Comparison of ENCODE assay signal across 18 cellular contexts in the genomic region with DNA sequence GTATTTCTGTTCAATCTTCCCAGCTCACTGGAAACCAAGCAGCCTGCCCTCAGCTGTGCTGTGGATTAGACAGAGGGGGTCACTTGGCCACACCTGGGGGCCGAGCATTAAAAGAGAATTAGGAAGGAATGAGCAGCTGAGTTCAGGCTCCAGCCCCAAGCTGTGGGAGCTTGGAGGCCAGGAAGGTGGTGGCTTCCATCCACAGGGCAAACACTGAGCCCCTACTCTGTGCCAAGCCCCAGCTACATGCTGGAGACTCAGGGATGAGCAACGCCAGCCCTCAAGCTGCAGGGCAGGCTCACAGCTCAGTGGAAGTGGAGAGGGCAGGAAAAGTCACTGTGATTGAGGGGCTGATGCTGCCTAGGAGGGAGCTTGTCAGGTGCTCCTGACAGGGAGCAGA.
A peak's percentile ranks its signal among the peaks of the same experiment; 100 is the strongest.
DNase-seq lines count a peak whose midpoint lies in the region; ATAC-seq, FAIRE-seq and TF ChIP-seq lines count a peak whose summit lies in the region.
"Had no signal": no experiment of that assay in that cellular context is flagged by ENCODE, and none has a peak within 500 bp of the region (broad histone marks: within the 10 kb centered on the region; RNA-seq: fewer than 3 reads in every experiment).

No MANE protein-coding gene starts in this region.

- H3K4me3 Mint-ChIP-seq in H9: no peak overlapping the region
- no peak overlapping the region for H3K4me3 Mint-ChIP-seq in T-helper 17 cell
- H3K4me3 Mint-ChIP-seq: CD8-positive, alpha-beta T cell; GM23338 had no signal

- peaks cover 2% of the 10 kb centered on the region for H3K27me3 Mint-ChIP-seq in H9 (ENCODE audit: low read depth)
- peaks cover 17% of the 10 kb centered on the region for H3K27me3 Mint-ChIP-seq in T-helper 17 cell

- H3K14ac ChIP-seq in H9 (ENCODE audit: insufficient read depth, low read length): peak overlapping the region; percentile 11; the same call in 1 of the 2 replicates
- H3K14ac ChIP-seq in H1 (ENCODE audit: insufficient read length): no peak overlapping the region
- no peak overlapping the region for H3K14ac ChIP-seq in neuronal stem cell (ENCODE audit: low read length)

- no peak for TF ChIP-seq CTCF in H9 (conservative IDR thresholded peaks at IDR 0.05)
- TF ChIP-seq CTCF in H1 (IDR thresholded peaks at IDR 0.05; ENCODE audit: control extremely low read depth in 1 of 3, insufficient read depth in 1 of 3, low read depth in 1 of 3, low read length in 3 of 3): no peak

- H3K9me3 Mint-ChIP-seq in H9: peaks cover 0 to 4% of the 10 kb centered on the region in 2 experiments; a peak in 3 of 5 replicates
- H3K9me3 Mint-ChIP-seq: CD8-positive, alpha-beta T cell had no signal

- H3K4me1 Mint-ChIP-seq in H9 (no peaks in the 10 kb centered on the region; a peak in 1 of 4 replicates), T-helper 17 cell (peaks cover 4% of the 10 kb centered on the region)
- H3K4me1 Mint-ChIP-seq: GM23338 had no signal

- no peak overlapping the region for H2BK120ac ChIP-seq in H9 (ENCODE audit: low read depth, low read length, poor library complexity, severe bottlenecking)
- no peak overlapping the region for H2BK120ac ChIP-seq in H1 (replicated peaks; ENCODE audit: low read depth, low read length)
- no peak overlapping the region for H2BK120ac ChIP-seq in neuronal stem cell (ENCODE audit: low read depth, low read length)

- no peaks in the 10 kb centered on the region for H3K36me3 ChIP-seq in H1 (ENCODE audit: control insufficient read depth in 2 of 4, insufficient read depth in 4 of 4, low read length in 3 of 4)
- no peaks in the 10 kb centered on the region for H3K36me3 ChIP-seq in neuronal stem cell (replicated peaks in 1 of 2; ENCODE audit: control insufficient read depth in 2 of 2, insufficient read depth in 2 of 2, low read length in 2 of 2)

- H2AK5ac ChIP-seq in H9 (ENCODE audit: insufficient read length, low read length) (no peak overlapping the region), H1 (ENCODE audit: low read depth, low read length) (0 out of 2 replicates have a peak overlapping the region, but pooled peaks have one; percentile 20), neuronal stem cell (ENCODE audit: low read depth, low read length) (peak overlapping the region; percentile 49)

- no peak overlapping the region for H4K5ac ChIP-seq in H9 (ENCODE audit: insufficient read length, low read depth, low read length)
- no peak overlapping the region for H4K5ac ChIP-seq in H1 (ENCODE audit: insufficient read length, low read depth, low read length)

- H3K18ac ChIP-seq in H9 (ENCODE audit: insufficient read length, low read depth, low read length) (no peak overlapping the region), H1 (ENCODE audit: extremely low read depth, low read length) (no peak overlapping the region), neuronal stem cell (ENCODE audit: low read length) (peak overlapping the region; percentile 77)

- no CpG with 5 or more reads among the region's 2 CpGs for WGBS in H9 (ENCODE audit: extremely low coverage, insufficient read length, low lambda C conversion rate)
- WGBS in H1 (ENCODE audit: extremely low coverage in 1 of 2, insufficient coverage in 1 of 2, insufficient read length in 1 of 2, insufficient replicate concordance in 2 of 2, low coverage in 1 of 2, low lambda C conversion rate in 2 of 2, missing lambda C conversion rate in 1 of 2), 2 experiments: 79% methylated on average over 2 of the region's 2 CpGs; no CpG with 5 or more reads in 1 of the 2 experiments
- whole genome bisulfite sequencing in neuronal stem cell (ENCODE audit: extremely low coverage in 2 of 2, insufficient read length in 2 of 2, insufficient replicate concordance in 1 of 2), 2 donors: no CpG with 5 or more reads among the region's 2 CpGs

- TF ChIP-seq POLR2A in H1 (IDR thresholded peaks at IDR 0.05; ENCODE audit: control extremely low read depth in 1 of 2, low read depth in 2 of 2, low read length in 2 of 2): no peak

- no peaks in the 10 kb centered on the region for H3K9me3 ChIP-seq in H9 (ENCODE audit: control insufficient read depth, low read depth, low read length)
- no peaks in the 10 kb centered on the region for H3K9me3 ChIP-seq in T-helper 17 cell (ENCODE audit: control insufficient read depth, low read length, poor library complexity, severe bottlenecking)
- H3K9me3 ChIP-seq in H1 (ENCODE audit: insufficient read depth in 2 of 2, low read depth in 1 of 2, low read length in 1 of 2): no peaks in the 10 kb centered on the region
- H3K9me3 ChIP-seq in neuronal stem cell (replicated peaks in 1 of 2; ENCODE audit: control insufficient read depth in 2 of 2, insufficient read depth in 1 of 2, low read depth in 1 of 2, low read length in 2 of 2): no peaks in the 10 kb centered on the region
- H3K9me3 ChIP-seq: Caco-2 had no signal

- TF ChIP-seq EP300 in H1 (IDR thresholded peaks at IDR 0.05; ENCODE audit: borderline replicate concordance in 1 of 2, low read depth in 2 of 2, low read length in 2 of 2): no peak

- no peaks in the 10 kb centered on the region for H3K79me1 ChIP-seq in H9 (ENCODE audit: insufficient read depth, low read depth, low read length, poor library complexity, severe bottlenecking)
- H3K79me1 ChIP-seq in H1 (ENCODE audit: low read depth, low read length): no peaks in the 10 kb centered on the region
- no peaks in the 10 kb centered on the region for H3K79me1 ChIP-seq in neuronal stem cell (ENCODE audit: low read depth, low read length)

- no peak for FAIRE-seq in H1 (lab: Jason Lieb, UNC)
- FAIRE-seq: G401.6, GM12892, GM19239, H54 had no signal

- no peaks in the 10 kb centered on the region for H3K36me3 Mint-ChIP-seq in H9 (ENCODE audit: insufficient read depth in 1 of 3, low read depth in 3 of 3)
- H3K36me3 Mint-ChIP-seq in T-helper 17 cell (ENCODE audit: low read depth): no peaks in the 10 kb centered on the region
- H3K36me3 Mint-ChIP-seq: CD8-positive, alpha-beta T cell had no signal

- CTCF ChIA-PET in H1 (lab: Charles Lee; ENCODE audit: partially characterized antibody): no interaction called here

- H4K20me1 ChIP-seq in H9 (ENCODE audit: control insufficient read depth, insufficient read depth, insufficient read length) (no peaks in the 10 kb centered on the region), H1 (replicated peaks in 1 of 2; ENCODE audit: control insufficient read depth in 1 of 2, insufficient read depth in 2 of 2, low read length in 2 of 2) (no peaks in the 10 kb centered on the region)

- peak overlapping the region in 1 of 3 experiments; percentile 65; a peak in 3 of 7 replicates for H3K27ac Mint-ChIP-seq in H9
- H3K27ac Mint-ChIP-seq in T-helper 17 cell: peak overlapping the region; percentile 60
- H3K27ac Mint-ChIP-seq: CD8-positive, alpha-beta T cell; GM23338 had no signal

- no peak overlapping the region for H3T11ph ChIP-seq in H9 (ENCODE audit: low read length)

- H3K27ac ChIP-seq in H9 (ENCODE audit: insufficient read length, low read depth, low read length) (no peak overlapping the region), H1 (ENCODE audit: low read depth, low read length) (no peak overlapping the region), neuronal stem cell (replicated peaks; ENCODE audit: low read length) (no peak overlapping the region)

- H3K4me1 ChIP-seq in H9 (ENCODE audit: insufficient read depth, low read length): no peaks in the 10 kb centered on the region
- no peaks in the 10 kb centered on the region for H3K4me1 ChIP-seq in H1 (replicated peaks in 1 of 4; ENCODE audit: control insufficient read depth in 3 of 4, insufficient read depth in 4 of 4, low read length in 3 of 4)
- H3K4me1 ChIP-seq in neuronal stem cell (ENCODE audit: control insufficient read depth in 2 of 2, insufficient read depth in 1 of 2, low read depth in 1 of 2, low read length in 2 of 2): no peaks in the 10 kb centered on the region
- H3K4me1 ChIP-seq: Caco-2 had no signal

- DNase-seq in H9 (no peak), T-helper 17 cell (no peak), H1 (ENCODE audit: low read depth in 1 of 2, low spot score in 2 of 2) (no peak), neuronal stem cell (ENCODE audit: low spot score) (no peak), HT-29 (ENCODE audit: low spot score) (no peak), OCI-M2 (lab: John Stamatoyannopoulos, UW; ENCODE audit: unreplicated experiment) (no peak)
- DNase-seq: C1 segment of cervical spinal cord; Caco-2; CD8-positive, alpha-beta T cell; DMS153; DND-41; HCEC 1CT had no signal

- H3K9ac ChIP-seq in H9 (ENCODE audit: extremely low read depth, insufficient read length, low read length): no peak overlapping the region
- H3K9ac ChIP-seq in H1 (replicated peaks in 1 of 4; ENCODE audit: extremely low read depth in 1 of 4, low read depth in 3 of 4, low read length in 3 of 4): no peak overlapping the region
- H3K9ac ChIP-seq in neuronal stem cell (ENCODE audit: low read depth, low read length, poor library complexity): no peak overlapping the region

- H4K91ac ChIP-seq in H9 (ENCODE audit: insufficient read length, low read depth, low read length): no peak overlapping the region
- H4K91ac ChIP-seq in H1 (replicated peaks; ENCODE audit: insufficient read length, low read length): no peak overlapping the region
- no peak overlapping the region for H4K91ac ChIP-seq in neuronal stem cell (ENCODE audit: low read depth, low read length, poor library complexity)

- H3K79me2 ChIP-seq in H9 (ENCODE audit: insufficient read depth, low read length): no peaks in the 10 kb centered on the region
- no peaks in the 10 kb centered on the region for H3K79me2 ChIP-seq in H1 (ENCODE audit: control insufficient read depth in 1 of 2, insufficient read depth in 2 of 2, low read length in 2 of 2)

- H4K8ac ChIP-seq in H9 (replicated peaks; ENCODE audit: insufficient read length, low read depth, low read length): no peak overlapping the region
- H4K8ac ChIP-seq in H1 (ENCODE audit: extremely low read depth, insufficient read depth, low read length): no peak overlapping the region
- no peak overlapping the region for H4K8ac ChIP-seq in neuronal stem cell (ENCODE audit: low read depth, low read length)

- H2BK12ac ChIP-seq in H9 (ENCODE audit: insufficient read length, low read depth, low read length) (no peak overlapping the region), H1 (ENCODE audit: low read depth, low read length) (no peak overlapping the region), neuronal stem cell (ENCODE audit: low read length) (no peak overlapping the region)

- H3K27me3 ChIP-seq in H9 (ENCODE audit: insufficient read depth, low read length) (no peaks in the 10 kb centered on the region), H1 (replicated peaks in 1 of 4; ENCODE audit: control insufficient read depth in 3 of 4, extremely low read depth in 1 of 4, insufficient read depth in 3 of 4, low read length in 3 of 4) (no peaks in the 10 kb centered on the region), neuronal stem cell (ENCODE audit: control insufficient read depth in 3 of 3, insufficient read depth in 3 of 3, low read depth in 1 of 3, low read length in 3 of 3) (no peaks in the 10 kb centered on the region)

- H2BK15ac ChIP-seq in H9 (ENCODE audit: low read depth, low read length) (no peak overlapping the region), H1 (ENCODE audit: low read length) (no peak overlapping the region), neuronal stem cell (ENCODE audit: low read length) (no peak overlapping the region)

- H3K56ac ChIP-seq in H9 (ENCODE audit: insufficient read length, low read depth, low read length) (no peak overlapping the region), H1 (replicated peaks; ENCODE audit: insufficient read length, low read depth, low read length) (no peak overlapping the region)

- no peak overlapping the region for H3K4ac ChIP-seq in H9 (ENCODE audit: low read depth, low read length)
- no peak overlapping the region for H3K4ac ChIP-seq in H1 (replicated peaks; ENCODE audit: insufficient read length, low read depth, low read length)
- H3K4ac ChIP-seq in neuronal stem cell (ENCODE audit: low read length): no peak overlapping the region

- no peak for TF ChIP-seq RAD21 in H1 (IDR thresholded peaks at IDR 0.05 in 1 of 2, conservative IDR thresholded peaks at IDR 0.05 in 1 of 2; ENCODE audit: low read depth in 2 of 2, low read length in 2 of 2)

- POLR2A ChIA-PET in H1 (lab: Charles Lee; ENCODE audit: partially characterized antibody): no interaction called here

- no peak overlapping the region for H2BK20ac ChIP-seq in H9 (ENCODE audit: low read depth, low read length, poor library complexity, severe bottlenecking)
- no peak overlapping the region for H2BK20ac ChIP-seq in H1 (ENCODE audit: low read length)

- H3K4me3 ChIP-seq in H1 (ENCODE audit: extremely low read depth in 1 of 4, insufficient read depth in 2 of 4, low read depth in 3 of 4, low read length in 4 of 4) (no peak overlapping the region), neuronal stem cell (ENCODE audit: low read length in 2 of 2) (no peak overlapping the region)
- H3K4me3 ChIP-seq: GM23338 had no signal

- ATAC-seq in T-helper 17 cell (no peak), HG03108 (IDR thresholded peaks at IDR 0.05; ENCODE audit: unreplicated experiment) (no peak)
- ATAC-seq: CD8-positive, alpha-beta T cell; GM23338 had no signal

- H3K23ac ChIP-seq in H9 (ENCODE audit: insufficient read length, low read depth, low read length) (no peak overlapping the region), H1 (ENCODE audit: insufficient read length) (no peak overlapping the region), neuronal stem cell (ENCODE audit: low read depth, low read length, poor library complexity) (peak overlapping the region; percentile 36)

- H3K23me2 ChIP-seq in H9 (ENCODE audit: insufficient read length, low read depth, low read length, poor library complexity, severe bottlenecking) (no peaks in the 10 kb centered on the region), H1 (ENCODE audit: low read depth, low read length) (no peaks in the 10 kb centered on the region)

- H2AFZ ChIP-seq in H9 (ENCODE audit: low read length) (no peak overlapping the region), H1 (ENCODE audit: low read length) (no peak overlapping the region), neuronal stem cell (ENCODE audit: low read length) (no peak overlapping the region)
- H2AFZ ChIP-seq: GM23338 had no signal

- no peak overlapping the region for H2BK5ac ChIP-seq in H9 (ENCODE audit: insufficient read length, low read length)
- H2BK5ac ChIP-seq in H1 (ENCODE audit: low read depth, low read length): no peak overlapping the region
- H2BK5ac ChIP-seq in neuronal stem cell (ENCODE audit: low read length): no peak overlapping the region

- H3K4me2 ChIP-seq in H9 (ENCODE audit: insufficient read depth, insufficient read length, low read length) (no peak overlapping the region), H1 (ENCODE audit: insufficient read depth in 1 of 2, low read depth in 2 of 2, low read length in 2 of 2) (no peak overlapping the region), neuronal stem cell (ENCODE audit: insufficient read depth, low read length, poor library complexity, severe bottlenecking) (no peak overlapping the region)
- H3K4me2 ChIP-seq: GM23338 had no signal
